19 cellular contexts compared by ENCODE assay signal in the genomic region with DNA sequence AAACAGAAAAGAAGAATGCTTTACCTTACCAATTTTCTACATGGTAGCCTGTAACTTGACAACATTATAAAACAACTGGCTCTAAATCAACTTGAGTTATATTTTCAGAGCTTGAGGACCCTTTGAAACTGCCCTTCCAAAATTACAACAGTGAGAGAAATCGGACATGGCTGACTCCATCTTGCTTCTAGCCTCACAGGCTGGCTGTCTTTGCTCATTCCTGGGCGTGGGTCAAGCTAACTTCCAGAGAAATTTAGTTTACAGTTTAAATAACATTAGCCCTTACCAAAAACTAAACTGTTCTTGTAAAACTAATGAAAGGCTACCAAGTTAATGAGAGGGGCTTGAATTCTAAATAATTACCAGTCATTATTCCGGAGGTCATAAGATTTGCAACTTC.
"Had no signal": no experiment of that assay in that cellular context is flagged by ENCODE, and none has a peak within 500 bp of the region (broad histone marks: within the 10 kb centered on the region; RNA-seq: fewer than 3 reads in every experiment).

No MANE protein-coding gene starts in this region.

- DNase-seq: cortex of kidney; dorsolateral prefrontal cortex; effector CD8-positive, alpha-beta T cell; foreskin melanocyte; head of caudate nucleus; hypothalamus; kidney glomerular epithelial cell; mammary epithelial cell; natural killer cell; posterior cingulate gyrus; small intestine; stimulated activated CD4-positive, alpha-beta T cell treated with anti-CD3 and anti-CD28 coated beads, Interleukin-4, amount 100 ng/mL, for 1 hour; stimulated activated CD8-positive, alpha-beta memory T cell treated with anti-CD3 and anti-CD28 coated beads, Interleukin-4, amount 100 ng/mL, for 48 hours; tibial artery; upper lobe of right lung had no signal

- ATAC-seq: natural killer cell; stimulated activated effector memory CD8-positive, alpha-beta T cell treated with anti-CD3 and anti-CD28 coated beads, Interleukin-12 subunit alpha, Interleukin-12 subunit beta, amount 100 ng/mL, for 72 hours; upper lobe of right lung had no signal

- H3K27ac ChIP-seq: dorsolateral prefrontal cortex, neutrophil, tibial artery, upper lobe of right lung, vagina had no signal

- H3K4me1 ChIP-seq: tibial artery, vagina had no signal

- H3K36me3 ChIP-seq: neutrophil, tibial artery, upper lobe of right lung, vagina had no signal

- H3K4me3 Mint-ChIP-seq: natural killer cell; stimulated activated effector memory CD8-positive, alpha-beta T cell treated with anti-CD3 and anti-CD28 coated beads, Interleukin-12 subunit alpha, Interleukin-12 subunit beta, amount 100 ng/mL, for 72 hours; stimulated activated naive CD8-positive, alpha-beta T cell treated with anti-CD3 and anti-CD28 coated beads, Interleukin-15, Interleukin-2, amounts not matched to agents 100 ng/mL and 50 ng/mL, for 24 hours had no signal

- H3K27ac Mint-ChIP-seq: natural killer cell; stimulated activated effector memory CD8-positive, alpha-beta T cell treated with anti-CD3 and anti-CD28 coated beads, Interleukin-12 subunit alpha, Interleukin-12 subunit beta, amount 100 ng/mL, for 72 hours; stimulated activated naive CD8-positive, alpha-beta T cell treated with anti-CD3 and anti-CD28 coated beads, Interleukin-15, Interleukin-2, amounts not matched to agents 100 ng/mL and 50 ng/mL, for 24 hours had no signal

- H3K9me3 ChIP-seq: neutrophil, tibial artery, upper lobe of right lung, vagina had no signal

- H3K9me3 Mint-ChIP-seq: natural killer cell; stimulated activated effector memory CD8-positive, alpha-beta T cell treated with anti-CD3 and anti-CD28 coated beads, Interleukin-12 subunit alpha, Interleukin-12 subunit beta, amount 100 ng/mL, for 72 hours; stimulated activated naive CD8-positive, alpha-beta T cell treated with anti-CD3 and anti-CD28 coated beads, Interleukin-15, Interleukin-2, amounts not matched to agents 100 ng/mL and 50 ng/mL, for 24 hours had no signal

- H3K36me3 Mint-ChIP-seq: natural killer cell; stimulated activated effector memory CD8-positive, alpha-beta T cell treated with anti-CD3 and anti-CD28 coated beads, Interleukin-12 subunit alpha, Interleukin-12 subunit beta, amount 100 ng/mL, for 72 hours had no signal

- H3K4me3 ChIP-seq: dorsolateral prefrontal cortex, tibial artery, upper lobe of right lung, vagina had no signal

- H3K4me1 Mint-ChIP-seq: stimulated activated effector memory CD8-positive, alpha-beta T cell treated with anti-CD3 and anti-CD28 coated beads, Interleukin-12 subunit alpha, Interleukin-12 subunit beta, amount 100 ng/mL, for 72 hours had no signal

- H3K27me3 ChIP-seq: dorsolateral prefrontal cortex, neutrophil, tibial artery, upper lobe of right lung, vagina had no signal
